ENCODE assay signal across 7 cellular contexts in the genomic region with DNA sequence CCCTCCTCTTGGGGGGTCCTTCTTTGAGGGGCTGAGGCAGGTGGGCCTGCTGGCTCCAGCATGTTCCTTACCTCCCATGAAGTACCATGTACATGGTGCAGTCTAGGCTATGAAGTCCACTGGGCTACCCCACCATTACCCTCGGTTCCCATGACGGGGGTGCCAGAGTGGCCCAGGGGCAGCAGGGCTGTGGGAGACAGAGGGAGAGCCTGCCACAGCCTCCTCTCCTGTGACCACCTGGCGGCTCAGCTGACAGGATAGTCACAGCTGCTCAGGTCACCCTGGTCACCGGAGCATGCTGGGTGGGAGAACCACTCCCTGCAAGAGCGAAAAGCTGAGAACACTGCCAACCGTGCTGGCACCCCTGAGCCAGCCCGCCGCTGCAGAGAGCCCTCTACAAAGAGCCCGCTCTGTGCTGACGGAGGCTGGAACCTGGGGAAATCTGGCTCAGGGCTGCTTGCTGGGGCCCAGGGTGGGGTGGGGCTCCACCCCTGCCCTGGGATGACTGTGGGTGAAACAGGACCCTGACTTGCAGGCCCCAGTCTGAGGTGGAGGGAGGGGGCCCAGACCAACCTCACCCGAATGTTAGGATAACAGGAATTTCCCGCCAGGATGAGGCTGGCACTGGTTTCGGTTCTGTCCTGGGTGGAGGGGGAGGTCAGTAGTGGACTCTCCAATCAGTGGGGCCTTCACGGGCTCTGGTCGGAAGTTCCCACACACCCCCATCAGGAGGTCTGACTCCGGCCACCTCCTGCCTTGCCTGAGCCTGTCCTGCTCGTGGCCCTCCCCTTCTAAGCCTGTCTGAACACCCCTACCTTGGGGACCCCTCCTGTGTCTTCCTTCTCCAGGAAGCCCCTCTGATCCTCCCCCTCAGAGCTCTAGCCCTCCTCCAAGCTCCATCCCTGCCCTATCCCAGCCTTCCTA.
DNase-seq lines count a peak whose midpoint lies in the region; ATAC-seq, FAIRE-seq and TF ChIP-seq lines count a peak whose summit lies in the region.
"Not testable (repeated sequence)": the region's sequence is repeated elsewhere in the genome, so short reads cannot be mapped to it uniquely, and the experiment has no call there.

No MANE protein-coding gene starts in this region.

- not testable (repeated sequence) for FAIRE-seq in kidney (lab: Jason Lieb, UNC)

- not testable (repeated sequence) for H3K4me2 ChIP-seq in GM23338

- not testable (repeated sequence) for H3K79me2 ChIP-seq in GM23338 (replicated peaks; ENCODE audit: insufficient read depth)

- H3K4me3 ChIP-seq in GM23338; endodermal cell (ENCODE audit: low read length); kidney (ENCODE audit: low read length in 2 of 2); spleen; aorta (ENCODE audit: low read length in 2 of 2): not testable (repeated sequence)

- not testable (repeated sequence) for H4K20me1 ChIP-seq in GM23338 (replicated peaks; ENCODE audit: insufficient read depth)

- not testable (repeated sequence) for H2AFZ ChIP-seq in GM23338

- 89% methylated on average over 16 of the region's 17 CpGs; no CpG with 5 or more reads in 1 of the 2 experiments for WGBS in endodermal cell (ENCODE audit: insufficient coverage in 1 of 2, insufficient read length in 1 of 2), 2 experiments
- 89 to 94% (median 91%) methylated on average over 9 to 15 of the region's 17 CpGs for WGBS in spleen, 5 donors
- WGBS in aorta, 2 donors, result 96% methylated on average over 12 to 17 of the region's 17 CpGs

- not testable (repeated sequence) for H3K36me3 Mint-ChIP-seq in GM23338 (ENCODE audit: low read depth); activated CD4-positive, alpha-beta T cell treated with anti-CD3 and anti-CD28 coated beads, Interleukin-2, amount 10 ng/mL, durations not matched to agents 24 days and 14 days (ENCODE audit: low read depth); endodermal cell (ENCODE audit: low read depth)

- H3K27me3 Mint-ChIP-seq in GM23338 (ENCODE audit: insufficient read depth, low read depth, poor library complexity), result peaks cover 10% of the 10 kb centered on the region
- H3K27me3 Mint-ChIP-seq in activated CD4-positive, alpha-beta T cell treated with anti-CD3 and anti-CD28 coated beads, Interleukin-2, amount 10 ng/mL, durations not matched to agents 24 days and 14 days; endodermal cell (ENCODE audit: insufficient read depth): not testable (repeated sequence)

- not testable (repeated sequence) for H3K27ac ChIP-seq in GM23338 (ENCODE audit: low read depth); endodermal cell (ENCODE audit: low read depth, low read length); kidney (ENCODE audit: low read depth in 2 of 2, low read length in 2 of 2); spleen; aorta (ENCODE audit: low read depth in 1 of 2, low read length in 2 of 2)

- H3K9me3 ChIP-seq in endodermal cell (ENCODE audit: control insufficient read depth, low read length); kidney (ENCODE audit: control insufficient read depth in 1 of 2, low read length in 2 of 2); spleen; aorta (ENCODE audit: control insufficient read depth, low read length): not testable (repeated sequence)

- not testable (repeated sequence) for TF ChIP-seq CTCF in GM23338 (conservative IDR thresholded peaks at IDR 0.05; ENCODE audit: low read depth in 2 of 2); endodermal cell (conservative IDR thresholded peaks at IDR 0.05); kidney (IDR thresholded peaks at IDR 0.05; ENCODE audit: borderline replicate concordance, extremely low read depth, insufficient read depth); spleen (IDR thresholded peaks at IDR 0.05 in 8 of 11, conservative IDR thresholded peaks at IDR 0.05 in 3 of 11)

- not testable (repeated sequence) for H3F3A ChIP-seq in GM23338 (replicated peaks; ENCODE audit: low read depth)

- not testable (repeated sequence) for H3K27me3 ChIP-seq in GM23338 (ENCODE audit: insufficient read depth); endodermal cell (ENCODE audit: control insufficient read depth, insufficient read depth, low read length, poor library complexity, severe bottlenecking); aorta (ENCODE audit: control insufficient read depth in 1 of 2, insufficient read depth in 2 of 2, low read length in 1 of 2)
- peaks cover 0 to 11% (median 0%) of the 10 kb centered on the region in 7 donors for H3K27me3 ChIP-seq in spleen (replicated peaks in 1 of 7)

- H3K4me1 Mint-ChIP-seq in GM23338, result peaks cover 18% of the 10 kb centered on the region
- not testable (repeated sequence) for H3K4me1 Mint-ChIP-seq in activated CD4-positive, alpha-beta T cell treated with anti-CD3 and anti-CD28 coated beads, Interleukin-2, amount 10 ng/mL, durations not matched to agents 24 days and 14 days; endodermal cell

- not testable (repeated sequence) for DNase-seq in GM23338 (ENCODE audit: low spot score)
- peak; percentile 16 for DNase-seq in activated CD4-positive, alpha-beta T cell treated with anti-CD3 and anti-CD28 coated beads, Interleukin-2, amount 10 ng/mL, durations not matched to agents 24 days and 14 days
- peak; percentile 38 for DNase-seq in endodermal cell
- peak; percentile 63 for DNase-seq in kidney
- peak; percentile 8 for DNase-seq in myocyte (ENCODE audit: low read depth)
- DNase-seq in spleen, result peak; percentile 47
- peak; percentile 21 to 58 for DNase-seq in aorta

- not testable (repeated sequence) for H3K36me3 ChIP-seq in GM23338 (ENCODE audit: insufficient read depth); endodermal cell (ENCODE audit: control insufficient read depth, insufficient read depth, low read length); kidney (ENCODE audit: control insufficient read depth in 1 of 2, insufficient read depth in 2 of 2, low read length in 2 of 2); spleen; aorta (ENCODE audit: control insufficient read depth in 1 of 2, insufficient read depth in 2 of 2, low read length in 1 of 2)

- not testable (repeated sequence) for H3K9ac ChIP-seq in endodermal cell (ENCODE audit: extremely low read depth, low read length, poor library complexity, severe bottlenecking); kidney (ENCODE audit: low read length in 2 of 2)

- ATAC-seq in GM23338, result peak; percentile 11; the same call in 2 of the 3 replicates
- ATAC-seq in aorta (ENCODE audit: low FRiP score), result not testable (repeated sequence)

- not testable (repeated sequence) for H3K4me1 ChIP-seq in GM23338 (ENCODE audit: insufficient read depth); endodermal cell (ENCODE audit: control insufficient read depth, insufficient read depth, low read length); kidney (ENCODE audit: control insufficient read depth in 1 of 2, insufficient read depth in 1 of 2, low read depth in 1 of 2, low read length in 2 of 2); spleen; aorta (ENCODE audit: control insufficient read depth in 1 of 2, insufficient read depth in 2 of 2, low read length in 2 of 2)

- not testable (repeated sequence) for H3K9me2 ChIP-seq in GM23338 (ENCODE audit: insufficient read depth)

- intact Hi-C loops in activated CD4-positive, alpha-beta T cell treated with anti-CD3 and anti-CD28 coated beads, Interleukin-2, amount 10 ng/mL, durations not matched to agents 24 days and 14 days (cut with micrococcal nuclease); kidney (cut with DNase I); spleen (cut with DNase I; ENCODE audit: low total_unique reads); aorta (cut with DNase I): not testable (repeated sequence)

- not testable (repeated sequence) for TF ChIP-seq POLR2A in spleen (IDR thresholded peaks at IDR 0.05)

- H3K9me3 Mint-ChIP-seq in GM23338; activated CD4-positive, alpha-beta T cell treated with anti-CD3 and anti-CD28 coated beads, Interleukin-2, amount 10 ng/mL, durations not matched to agents 24 days and 14 days; endodermal cell: not testable (repeated sequence)

- H3K27ac Mint-ChIP-seq in GM23338; activated CD4-positive, alpha-beta T cell treated with anti-CD3 and anti-CD28 coated beads, Interleukin-2, amount 10 ng/mL, durations not matched to agents 24 days and 14 days; endodermal cell: not testable (repeated sequence)

- H3K4me3 Mint-ChIP-seq in GM23338; activated CD4-positive, alpha-beta T cell treated with anti-CD3 and anti-CD28 coated beads, Interleukin-2, amount 10 ng/mL, durations not matched to agents 24 days and 14 days; endodermal cell: not testable (repeated sequence)
